11 cellular contexts compared by ENCODE assay signal in genomic region chr12:27552886-27553560, GRCh38. TPM values are rescaled to one million over a fixed set of nuclear protein-coding genes. Genes with fewer than 3 reads are reported as not detected.
DNase-seq lines count a peak whose midpoint lies in the region; ATAC-seq and TF ChIP-seq lines count a peak whose summit lies in the region.
"Had no signal": no experiment of that assay in that cellular context is flagged by ENCODE, and none has a peak within 500 bp of the region (broad histone marks: within the 10 kb centered on the region; RNA-seq: fewer than 3 reads in every experiment).

No MANE protein-coding gene starts in this region.

- POLR2A ChIA-PET in activated B cell treated with CpG ODN at 0.5 μM for 24 hours (lab: Charles Lee), result no interaction called here
- POLR2A ChIA-PET in A673 (lab: Charles Lee; ENCODE audit: low non-redundant PET), result no interaction called here

- H3K36me3 ChIP-seq in testis (ENCODE audit: low read depth, missing control alignments) (no peaks in the 10 kb centered on the region), A673 (ENCODE audit: insufficient read depth, low read length, poor library complexity, severe bottlenecking) (no peaks in the 10 kb centered on the region)
- H3K36me3 ChIP-seq: WERI-Rb-1 had no signal

- no peaks in the 10 kb centered on the region for H3K9me3 ChIP-seq in testis
- H3K9me3 ChIP-seq in A673 (ENCODE audit: low read depth, low read length, poor library complexity, severe bottlenecking), result no peaks in the 10 kb centered on the region

- no peak for TF ChIP-seq POLR2A in testis (IDR thresholded peaks at IDR 0.05)

- peak; percentile 57 for ATAC-seq in activated B cell treated with CpG ODN at 0.5 μM for 24 hours (ENCODE audit: low read depth)
- ATAC-seq in activated T-cell treated with anti-CD3 and anti-CD28 coated beads, Interleukin-2, amount 50 U/mL, for 4 hours, result no peak

- H3K27ac Mint-ChIP-seq in activated B cell treated with CpG ODN at 0.5 μM for 24 hours, result no peak overlapping the region

- peaks cover 31% of the 10 kb centered on the region for H3K4me1 Mint-ChIP-seq in activated B cell treated with CpG ODN at 0.5 μM for 24 hours
- peaks cover 12% of the 10 kb centered on the region for H3K4me1 Mint-ChIP-seq in activated T-cell treated with anti-CD3 and anti-CD28 coated beads, Interleukin-2, amount 50 U/mL, for 4 hours (ENCODE audit: low read depth)

- BruUV-seq in A673 (replicated peaks; lab: Mats Ljungman, UMichigan), result no TSS peak

- CTCF ChIA-PET in activated B cell treated with CpG ODN at 0.5 μM for 24 hours (lab: Charles Lee) (no interaction called here), A673 (lab: Charles Lee) (no interaction called here)

- peaks cover 2% of the 10 kb centered on the region for H3K27me3 Mint-ChIP-seq in activated B cell treated with CpG ODN at 0.5 μM for 24 hours
- H3K27me3 Mint-ChIP-seq in activated T-cell treated with anti-CD3 and anti-CD28 coated beads, Interleukin-2, amount 50 U/mL, for 4 hours (ENCODE audit: low read depth), result peaks cover 4% of the 10 kb centered on the region

- no peaks in the 10 kb centered on the region for H3K36me3 Mint-ChIP-seq in activated B cell treated with CpG ODN at 0.5 μM for 24 hours (ENCODE audit: low read depth)
- H3K36me3 Mint-ChIP-seq in activated T-cell treated with anti-CD3 and anti-CD28 coated beads, Interleukin-2, amount 50 U/mL, for 4 hours (ENCODE audit: insufficient read depth), result no peaks in the 10 kb centered on the region

- intact Hi-C loops in activated B cell treated with CpG ODN at 0.5 μM for 24 hours (cut with micrococcal nuclease), result no loop called here
- intact Hi-C loops in testis (cut with DNase I; ENCODE audit: low total_unique reads), result no loop called here
- intact Hi-C loops in A673 (cut with micrococcal nuclease; ENCODE audit: unreplicated experiment), result no loop called here

- WGBS in testis, 2 donors, result 66 to 69% methylated on average over 8 of the region's 8 CpGs

- H3K27ac ChIP-seq in testis, result peak overlapping the region; percentile 18 to 75
- no peak overlapping the region for H3K27ac ChIP-seq in A673 (ENCODE audit: low read depth, low read length, poor library complexity, severe bottlenecking)
- H3K27ac ChIP-seq: 22Rv1, WERI-Rb-1 had no signal

- peak; percentile 30 for DNase-seq in NCI-H82 (lab: John Stamatoyannopoulos, UW)
- DNase-seq in NCI-H82 treated with DMSO at 0.1 percent for 48 hours (lab: John Stamatoyannopoulos, UW; ENCODE audit: unreplicated experiment), result no peak
- DNase-seq in activated B cell treated with CpG ODN at 0.5 μM for 24 hours, result no peak
- peak; percentile 95 for DNase-seq in medulla oblongata (ENCODE audit: extremely low spot score)
- DNase-seq in testis, result peak; percentile 27
- no peak for DNase-seq in activated T-cell treated with anti-CD3 and anti-CD28 coated beads, Interleukin-2, amount 50 U/mL, for 4 hours
- DNase-seq in SK-N-DZ (ENCODE audit: low spot score), result no peak
- no peak for DNase-seq in A673 (ENCODE audit: low spot score)
- DNase-seq: NCI-H524 treated with DMSO at 0.1 percent for 48 hours had no signal

- peaks cover 66% of the 10 kb centered on the region for H3K4me1 ChIP-seq in testis
- peaks cover 57% of the 10 kb centered on the region for H3K4me1 ChIP-seq in A673 (ENCODE audit: insufficient read depth, low read length, poor library complexity, severe bottlenecking)

- H3K4me3 ChIP-seq in testis (no peak overlapping the region), A673 (ENCODE audit: low read depth, low read length, poor library complexity, severe bottlenecking) (no peak overlapping the region)

- no peaks in the 10 kb centered on the region for H3K9me3 Mint-ChIP-seq in activated B cell treated with CpG ODN at 0.5 μM for 24 hours
- no peaks in the 10 kb centered on the region for H3K9me3 Mint-ChIP-seq in activated T-cell treated with anti-CD3 and anti-CD28 coated beads, Interleukin-2, amount 50 U/mL, for 4 hours

- H3K27me3 ChIP-seq in testis (no peaks in the 10 kb centered on the region), A673 (replicated peaks; ENCODE audit: insufficient read depth, low read depth, low read length, poor library complexity) (no peaks in the 10 kb centered on the region)

- TF ChIP-seq CTCF in activated B cell treated with CpG ODN at 0.5 μM for 24 hours (IDR thresholded peaks at IDR 0.05) (no peak), testis (IDR thresholded peaks at IDR 0.05) (no peak), A673 (conservative IDR thresholded peaks at IDR 0.05; ENCODE audit: low read depth, low read length) (no peak)

- H3K4me3 Mint-ChIP-seq in activated B cell treated with CpG ODN at 0.5 μM for 24 hours, result no peak overlapping the region
- no peak overlapping the region for H3K4me3 Mint-ChIP-seq in activated T-cell treated with anti-CD3 and anti-CD28 coated beads, Interleukin-2, amount 50 U/mL, for 4 hours

RNA-seq across cellular contexts. Expression of gene PPFIBP1, which starts 29.0 kb away (rescaled TPM):
- total RNA-seq in activated B cell treated with CpG ODN at 0.5 μM for 24 hours (7.2 and 8.1 TPM in 2 replicates), testis (10 to 100 TPM; 75.3 to 87.8 TPM), A673 (2021) (41.2 and 49.1 TPM in 2 replicates)
- polyA plus RNA-seq in testis (ENCODE audit: insufficient read depth, low read depth, low replicate concordance), result 33.4 TPM
- 10 to 100 TPM in 2 of 3 donors, 1 to 10 TPM in 1; 7.4 to 11.6 (median 10.9) TPM for total RNA-seq in activated T-cell treated with anti-CD3 and anti-CD28 coated beads, Interleukin-2, amount 50 U/mL, for 4 hours
- polyA plus RNA-seq in SK-N-DZ (2014; cell fraction: cytosol; rRNA removed), result 17.9 and 27.7 TPM in 2 replicates
- 23.4 and 28.7 TPM in 2 replicates for polyA plus RNA-seq in SK-N-DZ (2014; cell fraction: nucleus; rRNA removed)

Comparison
In these comparisons a context has a peak if more than half of its experiments do, and no peak if none do; other contexts are left out.
1. DNase-seq: peak in NCI-H82 (single experiment), medulla oblongata (single experiment) and testis (single experiment); none in NCI-H82 treated with DMSO at 0.1 percent for 48 hours (single experiment), activated B cell treated with CpG ODN at 0.5 μM for 24 hours (single experiment), activated T-cell treated with anti-CD3 and anti-CD28 coated beads, Interleukin-2, amount 50 U/mL, for 4 hours (single experiment), SK-N-DZ (single experiment) and A673 (single experiment).